Comparison of ENCODE assay signal across 8 cellular contexts in genomic region chr6:158559895-158560786, GRCh38.
DNase-seq lines count a peak whose midpoint lies in the region; ATAC-seq and TF ChIP-seq lines count a peak whose summit lies in the region.

TMEM181 (plus strand) TSS chr6:158560091; CDS start chr6:158560225, 134 bp downstream.

- peaks cover 44% of the 10 kb centered on the region for H3K79me2 ChIP-seq in OCI-LY3 (ENCODE audit: low read length)

- peaks cover 12% of the 10 kb centered on the region for H3K4me1 ChIP-seq in OCI-LY3 (ENCODE audit: low read length)
- H3K4me1 ChIP-seq in mucosa of rectum (ENCODE audit: control insufficient read depth in 2 of 2, insufficient read depth in 2 of 2, low read length in 2 of 2), result peaks cover 17 to 19% of the 10 kb centered on the region in 2 donors

- H3K27ac ChIP-seq in OCI-LY3 (ENCODE audit: low read length) (peak within 1 kb of the TSS; percentile 63), epithelial cell of prostate (peak within 1 kb of the TSS; percentile 70), mucosa of rectum (ENCODE audit: low read depth in 2 of 2, low read length in 2 of 2) (peak within 1 kb of the TSS; percentile 89 to 90)

- peaks cover 12% of the 10 kb centered on the region; the same call in 1 of the 2 replicates for H4K20me1 ChIP-seq in OCI-LY3 (ENCODE audit: insufficient read depth, low read length)

- H3K4me2 ChIP-seq in OCI-LY3 (ENCODE audit: low read length), result peak within 1 kb of the TSS; percentile 88

- peak; percentile 84 for ATAC-seq in GM19463 (IDR thresholded peaks at IDR 0.05; ENCODE audit: unreplicated experiment)

- H2AFZ ChIP-seq in OCI-LY3 (ENCODE audit: low read depth, low read length), result peak within 1 kb of the TSS; percentile 88

- H3K9me3 ChIP-seq in OCI-LY3 (ENCODE audit: insufficient read depth, low read length), result no peaks in the 10 kb centered on the region
- no peaks in the 10 kb centered on the region for H3K9me3 ChIP-seq in mucosa of rectum (ENCODE audit: control insufficient read depth in 2 of 2, low read length in 2 of 2)

- TF ChIP-seq CTCF in OCI-LY3 (IDR thresholded peaks at IDR 0.05; ENCODE audit: low read depth, low read length), result no peak

- DNase-seq in COLO829 (ENCODE audit: low spot score), result peak; percentile 47
- peak; percentile 45 for DNase-seq in HS-27A (ENCODE audit: low read depth)
- peak; percentile 82 for DNase-seq in activated T-cell treated with anti-CD3 and anti-CD28 coated beads for 4 hours
- no peak for DNase-seq in epithelial cell of prostate (ENCODE audit: low read depth, low spot score)
- DNase-seq in stimulated activated CD8-positive, alpha-beta memory T cell treated with anti-CD3 and anti-CD28 coated beads, Interleukin-4, amount 100 ng/mL, for 48 hours, result peak; percentile 91

- H3K36me3 ChIP-seq in OCI-LY3 (replicated peaks; ENCODE audit: low read depth, low read length), result no peaks in the 10 kb centered on the region
- H3K36me3 ChIP-seq in mucosa of rectum (ENCODE audit: control insufficient read depth in 2 of 2, insufficient read depth in 2 of 2, low read length in 2 of 2), result no peaks in the 10 kb centered on the region

- peak within 1 kb of the TSS; percentile 93 for H3K9ac ChIP-seq in OCI-LY3 (ENCODE audit: low read length)
- H3K9ac ChIP-seq in mucosa of rectum (ENCODE audit: low read depth in 1 of 2, low read length in 2 of 2), result peak within 1 kb of the TSS; percentile 92 to 93

- H3K4me3 ChIP-seq in OCI-LY3 (ENCODE audit: low read length) (peak within 1 kb of the TSS; percentile 98), mucosa of rectum (ENCODE audit: low read length in 2 of 2) (peak within 1 kb of the TSS; percentile 82 to 95)

- H3K27me3 ChIP-seq in OCI-LY3 (ENCODE audit: low read depth, low read length) (no peaks in the 10 kb centered on the region), mucosa of rectum (ENCODE audit: control insufficient read depth in 2 of 2, insufficient read depth in 2 of 2, low read length in 2 of 2) (no peaks in the 10 kb centered on the region)
